1 cellular context compared by ENCODE assay signal in the genomic region with DNA sequence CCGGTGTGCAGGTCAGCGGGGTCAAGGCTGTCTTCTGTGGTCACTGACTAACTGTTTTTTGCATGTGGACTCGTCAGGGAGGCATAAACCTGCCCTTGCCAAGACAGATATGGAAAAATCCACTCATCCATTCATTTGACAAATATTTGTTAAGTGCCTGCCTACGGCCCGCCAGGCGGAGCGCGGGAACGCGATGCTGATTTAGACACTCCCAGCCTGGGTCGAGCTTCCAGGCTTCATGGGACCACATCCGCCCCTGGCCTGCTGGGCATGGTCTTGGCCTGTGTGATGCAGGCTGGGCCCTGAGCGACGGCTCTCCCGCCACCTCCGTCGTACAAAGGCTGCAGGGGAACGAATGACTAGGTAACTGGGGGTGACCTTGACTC.
TF ChIP-seq lines count a peak whose summit lies in the region.

No MANE protein-coding gene starts in this region.

TF ChIP-seq in HepG2, 621 proteins besides CTCF, POLR2A, EP300 and RAD21 (continued from another document and continues in another):
- peak; percentile 63; the same call in 1 of the 2 replicates for TF ChIP-seq ZNF839 (CRISPR knock-in tag; IDR thresholded peaks at IDR 0.05; ENCODE audit: borderline replicate concordance)
- TF ChIP-seq PBX3 (CRISPR knock-in tag; IDR thresholded peaks at IDR 0.05; ENCODE audit: borderline replicate concordance), result 0 out of 2 replicates have a peak, but pooled peaks have one; percentile 64
- peak; percentile 28; the same call in 1 of the 2 replicates for TF ChIP-seq ZNF768 (CRISPR knock-in tag; IDR thresholded peaks at IDR 0.05)
- TF ChIP-seq HCFC1 (IDR thresholded peaks at IDR 0.05; ENCODE audit: low read depth, low read length), result no peak
- TF ChIP-seq, protein P1, sequence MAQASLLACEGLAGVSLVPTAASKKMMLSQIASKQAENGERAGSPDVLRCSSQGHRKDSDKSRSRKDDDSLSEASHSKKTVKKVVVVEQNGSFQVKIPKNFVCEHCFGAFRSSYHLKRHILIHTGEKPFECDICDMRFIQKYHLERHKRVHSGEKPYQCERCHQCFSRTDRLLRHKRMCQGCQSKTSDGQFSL (CRISPR knock-in tag; IDR thresholded peaks at IDR 0.05), result 0 out of 2 replicates have a peak, but pooled peaks have one; percentile 15
- no peak for TF ChIP-seq SETDB1 (CRISPR knock-in tag; IDR thresholded peaks at IDR 0.05; ENCODE audit: borderline replicate concordance)
- TF ChIP-seq SMARCC2 (IDR thresholded peaks at IDR 0.05), result no peak
- peak; percentile 72; the same call in 1 of the 2 replicates for TF ChIP-seq ZNF292 (CRISPR knock-in tag; IDR thresholded peaks at IDR 0.05; ENCODE audit: borderline replicate concordance, low read depth)
- 0 out of 2 replicates have a peak, but pooled peaks have one; percentile 35 for TF ChIP-seq MXD4 (CRISPR knock-in tag; IDR thresholded peaks at IDR 0.05)
- TF ChIP-seq MTF2 (CRISPR knock-in tag; IDR thresholded peaks at IDR 0.05; ENCODE audit: borderline replicate concordance), result peak; percentile 67; the same call in 1 of the 2 replicates
- peak; percentile 82 for TF ChIP-seq SALL2 (CRISPR knock-in tag; IDR thresholded peaks at IDR 0.05)
- TF ChIP-seq TOPORS (CRISPR knock-in tag; IDR thresholded peaks at IDR 0.05), result 0 out of 2 replicates have a peak, but pooled peaks have one; percentile 36
- TF ChIP-seq, protein P2, sequence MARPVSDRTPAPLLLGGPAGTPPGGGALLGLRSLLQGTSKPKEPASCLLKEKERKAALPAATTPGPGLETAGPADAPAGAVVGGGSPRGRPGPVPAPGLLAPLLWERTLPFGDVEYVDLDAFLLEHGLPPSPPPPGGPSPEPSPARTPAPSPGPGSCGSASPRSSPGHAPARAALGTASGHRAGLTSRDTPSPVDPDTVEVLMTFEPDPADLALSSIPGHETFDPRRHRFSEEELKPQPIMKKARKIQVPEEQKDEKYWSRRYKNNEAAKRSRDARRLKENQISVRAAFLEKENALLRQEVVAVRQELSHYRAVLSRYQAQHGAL (CRISPR knock-in tag; IDR thresholded peaks at IDR 0.05; ENCODE audit: not compliant biosample characterization), result peak; percentile 70
- peak; percentile 83 for TF ChIP-seq ZNF441 (CRISPR knock-in tag; IDR thresholded peaks at IDR 0.05; ENCODE audit: borderline replicate concordance)
- TF ChIP-seq HOXA5 (CRISPR knock-in tag; IDR thresholded peaks at IDR 0.05), result peak; percentile 93
- peak; percentile 98 for TF ChIP-seq ZNF687 (CRISPR knock-in tag; IDR thresholded peaks at IDR 0.05)
- TF ChIP-seq ZNF30 (CRISPR knock-in tag; IDR thresholded peaks at IDR 0.05), result 0 out of 2 replicates have a peak, but pooled peaks have one; percentile 44
- peak; percentile 58 for TF ChIP-seq BRD4 (CRISPR knock-in tag; IDR thresholded peaks at IDR 0.05)
- TF ChIP-seq CEBPG (CRISPR knock-in tag; IDR thresholded peaks at IDR 0.05), result no peak; the same call in 1 of the 2 replicates
- TF ChIP-seq, protein P3, sequence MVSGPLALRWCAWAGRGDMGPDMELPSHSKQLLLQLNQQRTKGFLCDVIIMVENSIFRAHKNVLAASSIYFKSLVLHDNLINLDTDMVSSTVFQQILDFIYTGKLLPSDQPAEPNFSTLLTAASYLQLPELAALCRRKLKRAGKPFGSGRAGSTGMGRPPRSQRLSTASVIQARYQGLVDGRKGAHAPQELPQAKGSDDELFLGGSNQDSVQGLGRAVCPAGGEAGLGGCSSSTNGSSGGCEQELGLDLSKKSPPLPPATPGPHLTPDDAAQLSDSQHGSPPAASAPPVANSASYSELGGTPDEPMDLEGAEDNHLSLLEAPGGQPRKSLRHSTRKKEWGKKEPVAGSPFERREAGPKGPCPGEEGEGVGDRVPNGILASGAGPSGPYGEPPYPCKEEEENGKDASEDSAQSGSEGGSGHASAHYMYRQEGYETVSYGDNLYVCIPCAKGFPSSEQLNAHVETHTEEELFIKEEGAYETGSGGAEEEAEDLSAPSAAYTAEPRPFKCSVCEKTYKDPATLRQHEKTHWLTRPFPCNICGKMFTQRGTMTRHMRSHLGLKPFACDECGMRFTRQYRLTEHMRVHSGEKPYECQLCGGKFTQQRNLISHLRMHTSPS (CRISPR knock-in tag; IDR thresholded peaks at IDR 0.05; ENCODE audit: low read depth), result peak; percentile 84
- TF ChIP-seq EED (CRISPR knock-in tag; IDR thresholded peaks at IDR 0.05), result peak; percentile 67; the same call in 1 of the 2 replicates
- no peak for TF ChIP-seq SOX13 (IDR thresholded peaks at IDR 0.05)
- peak in 1 of 2 experiments; percentile 77; a peak in 2 of 4 replicates for TF ChIP-seq SOX13 (CRISPR knock-in tag; conservative IDR thresholded peaks at IDR 0.05 in 1 of 2, IDR thresholded peaks at IDR 0.05 in 1 of 2)
- TF ChIP-seq, protein P4, sequence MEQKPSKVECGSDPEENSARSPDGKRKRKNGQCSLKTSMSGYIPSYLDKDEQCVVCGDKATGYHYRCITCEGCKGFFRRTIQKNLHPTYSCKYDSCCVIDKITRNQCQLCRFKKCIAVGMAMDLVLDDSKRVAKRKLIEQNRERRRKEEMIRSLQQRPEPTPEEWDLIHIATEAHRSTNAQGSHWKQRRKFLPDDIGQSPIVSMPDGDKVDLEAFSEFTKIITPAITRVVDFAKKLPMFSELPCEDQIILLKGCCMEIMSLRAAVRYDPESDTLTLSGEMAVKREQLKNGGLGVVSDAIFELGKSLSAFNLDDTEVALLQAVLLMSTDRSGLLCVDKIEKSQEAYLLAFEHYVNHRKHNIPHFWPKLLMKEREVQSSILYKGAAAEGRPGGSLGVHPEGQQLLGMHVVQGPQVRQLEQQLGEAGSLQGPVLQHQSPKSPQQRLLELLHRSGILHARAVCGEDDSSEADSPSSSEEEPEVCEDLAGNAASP (CRISPR knock-in tag; IDR thresholded peaks at IDR 0.05; ENCODE audit: borderline replicate concordance), result peak; percentile 89
- TF ChIP-seq ZNF263 (CRISPR knock-in tag; IDR thresholded peaks at IDR 0.05), result peak; percentile 40
- TF ChIP-seq ZNF335 (CRISPR knock-in tag; IDR thresholded peaks at IDR 0.05), result no peak; the same call in 1 of the 2 replicates
- TF ChIP-seq ZNF557 (CRISPR knock-in tag; IDR thresholded peaks at IDR 0.05), result peak; percentile 83
- peak; percentile 49; the same call in 1 of the 2 replicates for TF ChIP-seq IRX3 (CRISPR knock-in tag; IDR thresholded peaks at IDR 0.05; ENCODE audit: borderline replicate concordance, low read depth)
- TF ChIP-seq SIN3A (IDR thresholded peaks at IDR 0.05; ENCODE audit: borderline replicate concordance, low read depth, low read length), result no peak
- TF ChIP-seq ZNF121 (CRISPR knock-in tag; IDR thresholded peaks at IDR 0.05), result peak; percentile 11; the same call in 1 of the 2 replicates
- peak; percentile 69 for TF ChIP-seq BCL6 (CRISPR knock-in tag; IDR thresholded peaks at IDR 0.05)
- TF ChIP-seq TOE1 (CRISPR knock-in tag; IDR thresholded peaks at IDR 0.05), result no peak
- peak; percentile 45; the same call in 1 of the 2 replicates for TF ChIP-seq HMG20B (CRISPR knock-in tag; conservative IDR thresholded peaks at IDR 0.05)
- peak; percentile 21; the same call in 1 of the 2 replicates for TF ChIP-seq GATAD1 (CRISPR knock-in tag; IDR thresholded peaks at IDR 0.05)
- 0 out of 2 replicates have a peak, but pooled peaks have one; percentile 46 for TF ChIP-seq GFI1 (CRISPR knock-in tag; IDR thresholded peaks at IDR 0.05; ENCODE audit: borderline replicate concordance)
- peak; percentile 87; the same call in 1 of the 2 replicates for TF ChIP-seq EEA1 (CRISPR knock-in tag; IDR thresholded peaks at IDR 0.05; ENCODE audit: borderline replicate concordance)
- TF ChIP-seq POGZ (CRISPR knock-in tag; IDR thresholded peaks at IDR 0.05), result peak; percentile 17
- no peak for TF ChIP-seq FOXP1 (IDR thresholded peaks at IDR 0.05)
- TF ChIP-seq FOXP1 (CRISPR knock-in tag; IDR thresholded peaks at IDR 0.05), result 0 out of 2 replicates have a peak, but pooled peaks have one; percentile 22
- TF ChIP-seq ZNF563 (CRISPR knock-in tag; IDR thresholded peaks at IDR 0.05), result peak; percentile 64; the same call in 1 of the 2 replicates
- TF ChIP-seq ZNF501 (CRISPR knock-in tag; IDR thresholded peaks at IDR 0.05), result peak; percentile 87
- TF ChIP-seq SKI (IDR thresholded peaks at IDR 0.05; ENCODE audit: partially characterized antibody), result peak; percentile 80
- TF ChIP-seq MTERF4 (CRISPR knock-in tag; IDR thresholded peaks at IDR 0.05), result peak; percentile 77
- peak; percentile 94 for TF ChIP-seq RARA (CRISPR knock-in tag; IDR thresholded peaks at IDR 0.05)
- peak; percentile 74; the same call in 1 of the 2 replicates for TF ChIP-seq ERF (CRISPR knock-in tag; IDR thresholded peaks at IDR 0.05)
- no peak for TF ChIP-seq MBD4 (IDR thresholded peaks at IDR 0.05; ENCODE audit: borderline replicate concordance, low read length)
- peak; percentile 13; the same call in 1 of the 2 replicates for TF ChIP-seq CBX5 (CRISPR knock-in tag; IDR thresholded peaks at IDR 0.05; ENCODE audit: borderline replicate concordance)
